In genomic region chr5:59125961-59126360, GRCh38 we compare ENCODE assay signal across 11 cellular contexts.
DNase-seq lines count a peak whose midpoint lies in the region; ATAC-seq, FAIRE-seq and TF ChIP-seq lines count a peak whose summit lies in the region.
"Had no signal": no experiment of that assay in that cellular context is flagged by ENCODE, and none has a peak within 500 bp of the region (broad histone marks: within the 10 kb centered on the region; RNA-seq: fewer than 3 reads in every experiment).

No MANE protein-coding gene starts in this region.

- DNase-seq in heart right ventricle (no peak), cardiac septum (ENCODE audit: low spot score) (no peak), esophagus muscularis mucosa (ENCODE audit: extremely low spot score) (no peak), osteoblast (ENCODE audit: insufficient read length, low spot score, missing footprints) (no peak), vagina (ENCODE audit: extremely low spot score in 2 of 2) (no peak), iPS-NIHi7 (ENCODE audit: extremely low spot score) (no peak), RCC 7860 (ENCODE audit: low spot score) (no peak)
- DNase-seq: activated CD8-positive, alpha-beta memory T cell treated with anti-CD3 and anti-CD28 coated beads, Interleukin-2, amount 50 U/mL, for 48 hours; amniotic stem cell; PC-9 had no signal

- no peaks in the 10 kb centered on the region for H4K20me1 ChIP-seq in osteoblast (ENCODE audit: insufficient read depth, low read length)

- H3K4me1 ChIP-seq in heart right ventricle (peaks cover 0 to 55% (median 36%) of the 10 kb centered on the region in 9 donors), esophagus muscularis mucosa (peaks cover 21 to 60% (median 46%) of the 10 kb centered on the region in 4 donors), osteoblast (ENCODE audit: insufficient read depth, low read length) (peaks cover 35% of the 10 kb centered on the region), vagina (peaks cover 30% of the 10 kb centered on the region)

- TF ChIP-seq POLR2A in esophagus muscularis mucosa (IDR thresholded peaks at IDR 0.05; ENCODE audit: low read depth) (no peak), vagina (IDR thresholded peaks at IDR 0.05) (no peak)

- H3K27me3 ChIP-seq in heart right ventricle (no peaks in the 10 kb centered on the region), esophagus muscularis mucosa (no peaks in the 10 kb centered on the region), osteoblast (ENCODE audit: insufficient read depth, low read length) (no peaks in the 10 kb centered on the region), vagina (no peaks in the 10 kb centered on the region)

- H3K9me3 ChIP-seq in heart right ventricle (no peaks in the 10 kb centered on the region), esophagus muscularis mucosa (no peaks in the 10 kb centered on the region), osteoblast (ENCODE audit: low read depth, low read length) (no peaks in the 10 kb centered on the region), vagina (no peaks in the 10 kb centered on the region)

- FAIRE-seq in RCC 7860 (lab: Jason Lieb, UNC), result no peak

- no peaks in the 10 kb centered on the region for H3K36me3 ChIP-seq in heart right ventricle
- H3K36me3 ChIP-seq in esophagus muscularis mucosa, result no peaks in the 10 kb centered on the region
- no peaks in the 10 kb centered on the region for H3K36me3 ChIP-seq in osteoblast (ENCODE audit: insufficient read depth, low read length)
- H3K36me3 ChIP-seq in vagina, result no peaks in the 10 kb centered on the region

- TF ChIP-seq CTCF in heart right ventricle (IDR thresholded peaks at IDR 0.05), result no peak
- no peak for TF ChIP-seq CTCF in esophagus muscularis mucosa (IDR thresholded peaks at IDR 0.05)
- TF ChIP-seq CTCF in osteoblast (IDR thresholded peaks at IDR 0.05; ENCODE audit: extremely low read depth, low read depth, low read length), result no peak
- no peak for TF ChIP-seq CTCF in vagina (IDR thresholded peaks at IDR 0.05)

- intact Hi-C loops in heart right ventricle (cut with DNase I) (loop anchor here in 7 of 10 donors (2.0 to 10.0 kb wide), 4 partner anchors 46 to 89 kb away; no protein-coding TSS in a partner anchor), cardiac septum (cut with DNase I) (loop anchor here (2.0 to 10.0 kb wide), 2 partner anchors 87 to 201 kb away; no protein-coding TSS in a partner anchor), esophagus muscularis mucosa (cut with DNase I) (loop anchor here (5.0 kb wide), 1 partner anchor 89 kb away; no protein-coding TSS in a partner anchor), vagina (cut with DNase I) (no loop called here)

- no peaks in the 10 kb centered on the region for H3K79me2 ChIP-seq in osteoblast (ENCODE audit: insufficient read depth, low read length)

- H2AFZ ChIP-seq in osteoblast (ENCODE audit: low read length), result peak overlapping the region; percentile 83
- H2AFZ ChIP-seq: PC-9 had no signal

- H3K27ac ChIP-seq in heart right ventricle (peak overlapping the region in 9 of 10 donors; percentile 45 to 89 (median 85)), esophagus muscularis mucosa (replicated peaks in 1 of 4) (peak overlapping the region; percentile 74 to 83 (median 80)), osteoblast (ENCODE audit: low read depth, low read length) (peak overlapping the region; percentile 97), vagina (peak overlapping the region; percentile 73)
- H3K27ac ChIP-seq: PC-9 had no signal

- ATAC-seq in heart right ventricle, result no peak
- ATAC-seq in GM18519 (IDR thresholded peaks at IDR 0.05; ENCODE audit: low FRiP score, unreplicated experiment), result no peak

- H3K4me3 ChIP-seq in heart right ventricle (peak overlapping the region in 3 of 10 donors; percentile 47 to 51 (median 48)), esophagus muscularis mucosa (peak overlapping the region in 2 of 4 donors; percentile 49 to 50), osteoblast (ENCODE audit: insufficient read depth, low read length) (no peak overlapping the region), vagina (peak overlapping the region in 1 of 2 donors; percentile 35)
- H3K4me3 ChIP-seq: PC-9 had no signal

- peak overlapping the region; percentile 62 for H3K4me2 ChIP-seq in osteoblast (ENCODE audit: insufficient read depth, low read length)
- H3K4me2 ChIP-seq: PC-9 had no signal

- TF ChIP-seq EP300 in esophagus muscularis mucosa (IDR thresholded peaks at IDR 0.05), result no peak

- 55 to 71% methylated on average over 2 of the region's 2 CpGs for WGBS in heart right ventricle, 2 donors
- 64% methylated on average over 2 of the region's 2 CpGs for WGBS in esophagus muscularis mucosa
